Comparison of ENCODE assay signal across 22 cellular contexts in the genomic region with DNA sequence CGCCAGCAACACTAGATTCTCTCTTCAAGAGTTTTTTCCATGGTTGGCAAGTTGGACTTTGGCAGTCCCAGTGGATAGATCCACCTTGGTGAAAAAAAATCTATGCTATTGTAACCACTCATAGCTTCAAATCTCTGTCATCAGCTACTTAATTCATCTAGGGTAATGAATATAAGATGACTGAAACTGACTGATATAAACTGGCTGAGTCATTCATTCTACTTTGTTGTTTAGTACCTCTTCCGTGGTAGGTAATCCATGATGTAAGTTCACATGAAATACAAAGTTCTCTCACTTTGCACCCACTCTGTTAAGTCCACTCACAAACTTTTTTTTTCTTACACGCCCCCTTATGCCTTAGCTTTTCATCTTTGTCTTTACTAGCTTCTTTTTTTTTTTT.
"Had no signal": no experiment of that assay in that cellular context is flagged by ENCODE, and none has a peak within 500 bp of the region (broad histone marks: within the 10 kb centered on the region; RNA-seq: fewer than 3 reads in every experiment).

No MANE protein-coding gene starts in this region.

- DNase-seq: IMR-90, Kasumi-1, KG1, MM.1S, NCI-H1092 treated with DMSO at 0.1 percent for 48 hours, NCI-H1436, NCI-H187, NCI-H2029, NCI-H2081 treated with DMSO at 0.1 percent for 48 hours, NCI-H2171, NCI-H226, NCI-H446, NCI-H510A, NCI-H524 treated with DMSO at 0.1 percent for 48 hours, NCI-H69, NCI-H774, PC-3, SHP77, SK-N-SH, SW 1271 had no signal

- ATAC-seq: HepG2, Panc1, PC-3 had no signal
